ENCODE assay signal across 22 cellular contexts in the genomic region with DNA sequence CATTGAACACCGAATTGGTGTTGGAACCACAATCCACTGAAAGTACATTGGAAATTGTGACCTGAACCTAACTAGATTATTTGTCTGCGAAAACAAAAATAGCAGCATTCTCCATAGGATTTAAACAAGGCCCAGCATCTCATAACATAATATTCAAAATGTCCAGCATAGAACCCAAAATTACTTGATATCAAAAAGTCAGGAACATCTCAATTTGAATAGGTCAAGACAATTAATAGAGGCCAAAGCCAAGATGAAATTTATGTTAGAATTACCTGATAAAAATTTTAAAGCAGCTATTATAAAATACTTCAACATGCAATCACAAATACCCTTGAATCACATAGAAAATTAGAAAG. TPM values are rescaled to one million over a fixed set of nuclear protein-coding genes. Genes with fewer than 3 reads are reported as not detected.
A peak's percentile ranks its signal among the peaks of the same experiment; 100 is the strongest.
DNase-seq lines count a peak whose midpoint lies in the region; TF ChIP-seq lines count a peak whose summit lies in the region.
"Had no signal": no experiment of that assay in that cellular context is flagged by ENCODE, and none has a peak within 500 bp of the region (broad histone marks: within the 10 kb centered on the region; RNA-seq: fewer than 3 reads in every experiment).

No MANE protein-coding gene starts in this region.

- H3K4me3 ChIP-seq in HEK293 (ENCODE audit: low read depth, low read length) (no peak overlapping the region), hepatocyte (no peak overlapping the region), stomach (no peak overlapping the region)
- H3K4me3 ChIP-seq: BLaER1, GM12878 had no signal

- H3K27me3 ChIP-seq in hepatocyte (no peaks in the 10 kb centered on the region), stomach (no peaks in the 10 kb centered on the region)
- H3K27me3 ChIP-seq: BLaER1 had no signal

- H3K4me2 ChIP-seq in hepatocyte: no peak overlapping the region
- H3K4me2 ChIP-seq: BLaER1 had no signal

- DNase-seq in hepatocyte (ENCODE audit: low spot score): no peak
- DNase-seq in stomach: no peak
- no peak for DNase-seq in dedifferentiated amniotic fluid mesenchymal stem cell (ENCODE audit: extremely low spot score)
- no peak for DNase-seq in KBM-7
- DNase-seq in GM19240 (ENCODE audit: insufficient read length, low spot score): no peak
- DNase-seq: 8988T; ACHN; BE2C; C1 segment of cervical spinal cord; CD4-positive, alpha-beta memory T cell; CD4-positive, CD25-positive, alpha-beta regulatory T cell; CD8-positive, alpha-beta memory T cell; COR-L47; DMS 273 treated with DMSO at 0.1 percent for 48 hours; DMS153; DMS79; DND-41; EL; GDM1 had no signal

- no peak overlapping the region for H2AFZ ChIP-seq in hepatocyte

- no peaks in the 10 kb centered on the region for H3K9me2 ChIP-seq in hepatocyte (replicated peaks; ENCODE audit: insufficient read depth)

- no peak for TF ChIP-seq POLR2A in stomach (IDR thresholded peaks at IDR 0.05)

- intact Hi-C loops in stomach (cut with DNase I; ENCODE audit: low total_unique reads): no loop called here

- no peak for TF ChIP-seq EP300 in stomach (IDR thresholded peaks at IDR 0.05)

- no peaks in the 10 kb centered on the region for H4K20me1 ChIP-seq in hepatocyte (ENCODE audit: insufficient read depth, poor library complexity, severe bottlenecking)
- H4K20me1 ChIP-seq: BLaER1 had no signal

- H3K4me1 ChIP-seq in HEK293 (ENCODE audit: control insufficient read depth, insufficient read depth, low read length) (peaks cover 4% of the 10 kb centered on the region; the same call in 1 of the 2 replicates), hepatocyte (ENCODE audit: insufficient read depth) (no peaks in the 10 kb centered on the region), stomach (peaks cover 0 to 13% (median 4%) of the 10 kb centered on the region in 4 donors)
- H3K4me1 ChIP-seq: BE2C, BLaER1 had no signal

- TF ChIP-seq CTCF in HEK293 (tag by site-specific recombination; IDR thresholded peaks at IDR 0.05) (no peak), hepatocyte (IDR thresholded peaks at IDR 0.05; ENCODE audit: poor library complexity) (no peak), stomach (IDR thresholded peaks at IDR 0.05) (no peak)

- in situ Hi-C loops in KBM-7 (cut with MboI; ENCODE audit: low pct_unique_long_range_greater_than_20kb, low sequenced_read_pairs): no loop called here

- POLR2A ChIA-PET in HEK293 (lab: Yijun Ruan, JAX): no interaction called here

- no peak overlapping the region for H3K27ac ChIP-seq in HEK293 (ENCODE audit: extremely low read depth, low read depth, low read length)
- H3K27ac ChIP-seq in hepatocyte: peak overlapping the region; percentile 64
- H3K27ac ChIP-seq in stomach: peak overlapping the region in 3 of 5 donors; percentile 46 to 52 (median 51)
- H3K27ac ChIP-seq: BLaER1 had no signal

- H3K9me3 ChIP-seq in HEK293 (ENCODE audit: control insufficient read depth, insufficient read depth, low read depth, low read length) (no peaks in the 10 kb centered on the region), hepatocyte (ENCODE audit: low read depth) (no peaks in the 10 kb centered on the region), stomach (peaks cover 0 to 7% (median 1%) of the 10 kb centered on the region in 4 donors)
- H3K9me3 ChIP-seq: BE2C had no signal

- H3K36me3 ChIP-seq in HEK293 (ENCODE audit: control insufficient read depth in 2 of 2, insufficient read depth in 1 of 2, low read length in 2 of 2) (no peaks in the 10 kb centered on the region), hepatocyte (replicated peaks; ENCODE audit: insufficient read depth, low read depth) (no peaks in the 10 kb centered on the region), stomach (no peaks in the 10 kb centered on the region)
- H3K36me3 ChIP-seq: BE2C, BLaER1 had no signal

- H3K79me2 ChIP-seq in hepatocyte: no peaks in the 10 kb centered on the region

- whole genome bisulfite sequencing in hepatocyte (ENCODE audit: low lambda C conversion rate, missing lambda C conversion rate): 97% methylated on average over 2 of the region's 2 CpGs
- WGBS in stomach, 5 donors: 83 to 89% (median 86%) methylated on average over 2 of the region's 2 CpGs

- CTCF ChIA-PET in HEK293 (lab: Yijun Ruan, JAX): interaction anchor here (0.7 kb wide), 1 partner anchor 21 kb away, joined by 4 read pairs; no protein-coding TSS in a partner anchor

TF ChIP-seq in HEK293, 187 proteins besides CTCF, POLR2A, EP300 and RAD21:
- TF ChIP-seq ZNF768 (tag by site-specific recombination; IDR thresholded peaks at IDR 0.05): no peak
- TF ChIP-seq, protein P1, sequence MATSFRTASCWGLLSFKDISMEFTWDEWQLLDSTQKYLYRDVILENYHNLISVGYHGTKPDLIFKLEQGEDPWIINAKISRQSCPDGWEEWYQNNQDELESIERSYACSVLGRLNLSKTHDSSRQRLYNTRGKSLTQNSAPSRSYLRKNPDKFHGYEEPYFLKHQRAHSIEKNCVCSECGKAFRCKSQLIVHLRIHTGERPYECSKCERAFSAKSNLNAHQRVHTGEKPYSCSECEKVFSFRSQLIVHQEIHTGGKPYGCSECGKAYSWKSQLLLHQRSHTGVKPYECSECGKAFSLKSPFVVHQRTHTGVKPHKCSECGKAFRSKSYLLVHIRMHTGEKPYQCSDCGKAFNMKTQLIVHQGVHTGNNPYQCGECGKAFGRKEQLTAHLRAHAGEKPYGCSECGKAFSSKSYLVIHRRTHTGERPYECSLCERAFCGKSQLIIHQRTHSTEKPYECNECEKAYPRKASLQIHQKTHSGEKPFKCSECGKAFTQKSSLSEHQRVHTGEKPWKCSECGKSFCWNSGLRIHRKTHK (tag by site-specific recombination; IDR thresholded peaks at IDR 0.05): peak; percentile 90

RNA-seq across cellular contexts. Expression of a gene that starts 42.4 kb away (rescaled TPM):
- total RNA-seq in hepatocyte: 44.4 and 48.0 TPM in 2 replicates
- 13.7 and 19.0 TPM in 2 replicates for polyA plus RNA-seq in hepatocyte
- 100 to 1,000 TPM in 1 of 5 donors, 10 to 100 TPM in 4; 13.4 to 118 (median 50.0) TPM for total RNA-seq in stomach
- 10 to 100 TPM; 10.3 to 46.0 (median 17.7) TPM for polyA plus RNA-seq in stomach
